21 cellular contexts compared by ENCODE assay signal in the genomic region with DNA sequence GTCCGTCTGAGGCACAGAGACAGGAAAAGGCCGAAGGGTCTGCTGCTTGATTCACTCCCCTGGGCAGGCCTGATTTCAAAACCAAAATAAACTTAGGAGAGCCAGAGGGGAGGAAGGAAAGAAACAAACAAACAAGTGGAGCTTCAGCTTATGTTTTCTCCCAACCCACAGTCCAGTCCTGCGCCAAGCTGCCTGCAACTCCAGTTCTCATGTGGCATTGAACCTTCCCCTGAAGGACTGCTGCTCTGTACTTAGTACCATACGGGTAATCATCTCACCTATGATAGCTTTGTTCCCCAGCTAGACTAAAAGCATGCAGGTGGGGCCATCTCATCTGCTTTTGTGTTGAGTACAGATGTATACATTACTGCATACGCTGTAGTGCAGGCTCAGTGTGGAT.
"Had no signal": no experiment of that assay in that cellular context is flagged by ENCODE, and none has a peak within 500 bp of the region (broad histone marks: within the 10 kb centered on the region; RNA-seq: fewer than 3 reads in every experiment).

No MANE protein-coding gene starts in this region.

- FAIRE-seq: endothelial cell of umbilical vein, pancreas had no signal

- H3K4me1 ChIP-seq: spleen, vagina had no signal

- H3K27me3 ChIP-seq: cardiac muscle cell, pancreas, spleen, vagina had no signal

- H3K27ac ChIP-seq: cardiac muscle cell, pancreas, spleen, vagina had no signal

- H3K27ac Mint-ChIP-seq: activated CD4-positive, alpha-beta memory T cell treated with anti-CD3 and anti-CD28 coated beads for 36 hours; activated naive CD4-positive, alpha-beta T cell treated with anti-CD3 and anti-CD28 coated beads for 36 hours; activated naive CD8-positive, alpha-beta T cell treated with anti-CD3 and anti-CD28 coated beads, Interleukin-2, amount 10 ng/mL, durations not matched to agents 7 days and 5 days; effector memory CD8-positive, alpha-beta T cell; nephron progenitor cell; stimulated activated naive CD8-positive, alpha-beta T cell treated with anti-CD3 and anti-CD28 coated beads, Interleukin-15, Interleukin-2, amounts not matched to agents 100 ng/mL and 50 ng/mL, for 24 hours; type B pancreatic cell had no signal

- H3K4me3 Mint-ChIP-seq: activated CD4-positive, alpha-beta memory T cell treated with anti-CD3 and anti-CD28 coated beads for 36 hours; activated naive CD4-positive, alpha-beta T cell treated with anti-CD3 and anti-CD28 coated beads for 36 hours; activated naive CD8-positive, alpha-beta T cell treated with anti-CD3 and anti-CD28 coated beads, Interleukin-2, amount 10 ng/mL, durations not matched to agents 7 days and 5 days; effector memory CD8-positive, alpha-beta T cell; nephron progenitor cell; stimulated activated naive CD8-positive, alpha-beta T cell treated with anti-CD3 and anti-CD28 coated beads, Interleukin-15, Interleukin-2, amounts not matched to agents 100 ng/mL and 50 ng/mL, for 24 hours; type B pancreatic cell had no signal

- H3K4me3 ChIP-seq: cardiac muscle cell, pancreas, vagina had no signal

- H3K9me3 ChIP-seq: pancreas, spleen, vagina had no signal

- H3K36me3 Mint-ChIP-seq: activated CD4-positive, alpha-beta memory T cell treated with anti-CD3 and anti-CD28 coated beads for 36 hours; activated naive CD8-positive, alpha-beta T cell treated with anti-CD3 and anti-CD28 coated beads, Interleukin-2, amount 10 ng/mL, durations not matched to agents 7 days and 5 days; type B pancreatic cell had no signal

- H3K9me3 Mint-ChIP-seq: activated CD4-positive, alpha-beta memory T cell treated with anti-CD3 and anti-CD28 coated beads for 36 hours; activated naive CD4-positive, alpha-beta T cell treated with anti-CD3 and anti-CD28 coated beads for 36 hours; activated naive CD8-positive, alpha-beta T cell treated with anti-CD3 and anti-CD28 coated beads, Interleukin-2, amount 10 ng/mL, durations not matched to agents 7 days and 5 days; effector memory CD8-positive, alpha-beta T cell; nephron progenitor cell; stimulated activated naive CD8-positive, alpha-beta T cell treated with anti-CD3 and anti-CD28 coated beads, Interleukin-15, Interleukin-2, amounts not matched to agents 100 ng/mL and 50 ng/mL, for 24 hours; type B pancreatic cell had no signal

- DNase-seq: activated CD4-positive, alpha-beta memory T cell treated with anti-CD3 and anti-CD28 coated beads for 36 hours; activated CD4-positive, alpha-beta T cell treated with anti-CD3 and anti-CD28 coated beads for 48 hours; activated naive CD4-positive, alpha-beta T cell treated with anti-CD3 and anti-CD28 coated beads for 36 hours; activated naive CD8-positive, alpha-beta T cell treated with anti-CD3 and anti-CD28 coated beads, Interleukin-2, amount 10 ng/mL, durations not matched to agents 7 days and 5 days; activated T-cell treated with anti-CD3 and anti-CD28 coated beads, Interleukin-2, amount 50 U/mL, for 48 hours; amniotic stem cell; dermis blood vessel endothelial cell; effector memory CD8-positive, alpha-beta T cell; foreskin melanocyte; kidney glomerular epithelial cell; left ventricle myocardium superior; nephron progenitor cell; pancreas; spleen; stimulated activated CD4-positive, alpha-beta T cell treated with anti-CD3 and anti-CD28 coated beads, Interleukin-4, amount 100 ng/mL, for 1 hour had no signal

- H3K36me3 ChIP-seq: cardiac muscle cell, pancreas, spleen, vagina had no signal

- ATAC-seq: effector memory CD8-positive, alpha-beta T cell; esophagus mucosa had no signal

- H3K4me1 Mint-ChIP-seq: activated naive CD8-positive, alpha-beta T cell treated with anti-CD3 and anti-CD28 coated beads, Interleukin-2, amount 10 ng/mL, durations not matched to agents 7 days and 5 days had no signal
